In the genomic region with DNA sequence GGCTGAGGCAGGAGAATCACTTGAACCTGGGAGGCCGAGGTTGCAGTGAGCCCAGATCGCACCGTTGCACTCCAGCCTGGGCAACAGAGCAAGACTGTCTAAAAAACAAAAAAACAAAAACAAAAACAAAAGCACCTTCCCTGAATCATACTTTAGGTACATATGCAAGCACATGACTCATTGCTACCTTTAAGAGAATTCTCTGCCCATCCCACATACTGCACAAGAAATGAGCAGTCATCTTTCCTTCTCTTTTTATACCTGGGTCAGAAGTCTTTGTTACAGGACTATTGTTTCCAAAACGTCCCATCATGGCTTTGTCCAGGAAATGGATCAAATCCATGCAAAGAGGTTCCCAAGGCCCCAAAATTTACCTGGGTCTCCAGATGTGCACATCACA, we compare ENCODE assay signal across 23 cellular contexts. TPM values are rescaled to one million over a fixed set of nuclear protein-coding genes. Genes with fewer than 3 reads are reported as not detected.
"Had no signal": no experiment of that assay in that cellular context is flagged by ENCODE, and none has a peak within 500 bp of the region (broad histone marks: within the 10 kb centered on the region; RNA-seq: fewer than 3 reads in every experiment).

No MANE protein-coding gene starts in this region.

- H3K9me3 ChIP-seq: MG63 had no signal

- H3K4me3 ChIP-seq: MG63 had no signal

- FAIRE-seq: RCC 7860 had no signal

- ATAC-seq: activated CD4-positive, CD25-positive, alpha-beta regulatory T cell treated with anti-CD3 and anti-CD28 coated beads, Interleukin-2, amount 50 U/mL, for 24 hours; activated CD8-positive, alpha-beta T cell treated with anti-CD3 and anti-CD28 coated beads, Interleukin-2, amount 10 ng/mL, durations not matched to agents 7 days and 5 days had no signal

- DNase-seq: activated CD4-positive, alpha-beta T cell treated with anti-CD3 and anti-CD28 coated beads for 4 hours; activated CD8-positive, alpha-beta memory T cell treated with anti-CD3 and anti-CD28 coated beads, Interleukin-2, amount 50 U/mL, for 48 hours; activated CD8-positive, alpha-beta T cell treated with anti-CD3 and anti-CD28 coated beads, Interleukin-2, amount 10 ng/mL, durations not matched to agents 7 days and 5 days; activated effector memory CD4-positive, alpha-beta T cell treated with Interleukin-2 at 50 U/mL for 16 hours; activated naive CD4-positive, alpha-beta T cell; activated T-cell treated with anti-CD3 and anti-CD28 coated beads, Interleukin-2, amount 50 U/mL, for 1 hour; aorta; KG1; MG63; MV-4-11; NCI-H1092 treated with DMSO at 0.1 percent for 48 hours; NCI-H1436; NCI-H1694 treated with DMSO at 0.1 percent for 48 hours; NCI-H2029 treated with DMSO at 0.1 percent for 48 hours; NCI-H345; NCI-H510A; NCI-H526 treated with DMSO at 0.1 percent for 48 hours; NCI-H82; OCI-M1; SHP77 treated with DMSO at 0.1 percent for 48 hours had no signal

- H3K36me3 ChIP-seq: MG63 had no signal

- H3K27me3 ChIP-seq: MG63 had no signal

RNA-seq across cellular contexts. Expression of gene AKR1B10, which starts 21.5 kb away (rescaled TPM):
- total RNA-seq: activated CD8-positive, alpha-beta T cell treated with anti-CD3 and anti-CD28 coated beads, Interleukin-2, amount 10 ng/mL, durations not matched to agents 7 days and 5 days; activated T-helper 1 cell treated with anti-CD3 and anti-CD28 coated beads, Interleukin-12 subunit alpha, Interleukin-12 subunit beta, Interleukin-2, Interleukin-4 antibody, amounts not matched to agents 30 ng/mL and 10 ng/mL and 1 ng/mL, durations not matched to agents 14 hours and 24 hours and 36 hours had no signal

RNA-seq across cellular contexts. Expression of gene AKR1B15, which starts 43.1 kb away (rescaled TPM):
- total RNA-seq: activated CD8-positive, alpha-beta T cell treated with anti-CD3 and anti-CD28 coated beads, Interleukin-2, amount 10 ng/mL, durations not matched to agents 7 days and 5 days; activated T-helper 1 cell treated with anti-CD3 and anti-CD28 coated beads, Interleukin-12 subunit alpha, Interleukin-12 subunit beta, Interleukin-2, Interleukin-4 antibody, amounts not matched to agents 30 ng/mL and 10 ng/mL and 1 ng/mL, durations not matched to agents 14 hours and 24 hours and 36 hours had no signal
- polyA plus RNA-seq: aorta had no signal
